9 cellular contexts compared by ENCODE assay signal in genomic region chr5:150142800-150143724, GRCh38. TPM values are rescaled to one million over a fixed set of nuclear protein-coding genes. Genes with fewer than 3 reads are reported as not detected.
DNase-seq lines count a peak whose midpoint lies in the region; ATAC-seq and TF ChIP-seq lines count a peak whose summit lies in the region.
"Had no signal": no experiment of that assay in that cellular context is flagged by ENCODE, and none has a peak within 500 bp of the region (broad histone marks: within the 10 kb centered on the region; RNA-seq: fewer than 3 reads in every experiment).

No MANE protein-coding gene starts in this region.

- peak overlapping the region; percentile 24 for H3K9ac ChIP-seq in mucosa of stomach (ENCODE audit: low read length)
- no peak overlapping the region for H3K9ac ChIP-seq in Karpas-422 (ENCODE audit: low read length)

- no peak overlapping the region for H3K4me3 ChIP-seq in mucosa of stomach (ENCODE audit: low read length)
- H3K4me3 ChIP-seq in Karpas-422 (ENCODE audit: low read length), result no peak overlapping the region

- H3K79me2 ChIP-seq in Karpas-422 (ENCODE audit: low read length), result no peaks in the 10 kb centered on the region

- H3K27ac ChIP-seq in Karpas-422 (ENCODE audit: low read length), result no peak overlapping the region

- H3K4me3 Mint-ChIP-seq in dendritic cell treated with granulocyte-macrophage colony-stimulating factor and Interleukin-4, amounts not matched to agents 40 ng/mL and 50 ng/mL, for 4 days, result peak overlapping the region; percentile 25

- H4K20me1 ChIP-seq in Karpas-422 (ENCODE audit: insufficient read depth, low read depth, low read length), result no peaks in the 10 kb centered on the region

- peaks cover 57% of the 10 kb centered on the region for H3K4me1 Mint-ChIP-seq in dendritic cell treated with granulocyte-macrophage colony-stimulating factor and Interleukin-4, amounts not matched to agents 40 ng/mL and 50 ng/mL, for 4 days (ENCODE audit: low read depth)

- H3K9me3 ChIP-seq in mucosa of stomach (ENCODE audit: control insufficient read depth, low read length) (no peaks in the 10 kb centered on the region), Karpas-422 (ENCODE audit: low read length) (no peaks in the 10 kb centered on the region)

- no peak overlapping the region for H3K4me2 ChIP-seq in Karpas-422 (ENCODE audit: low read depth, low read length, poor library complexity, severe bottlenecking)

- H3K36me3 ChIP-seq in mucosa of stomach (ENCODE audit: control insufficient read depth, insufficient read depth, low read length) (no peaks in the 10 kb centered on the region), Karpas-422 (ENCODE audit: insufficient read depth, low read length) (no peaks in the 10 kb centered on the region)

- H3K27ac Mint-ChIP-seq in dendritic cell treated with granulocyte-macrophage colony-stimulating factor and Interleukin-4, amounts not matched to agents 40 ng/mL and 50 ng/mL, for 4 days, result peak overlapping the region; percentile 77

- no peaks in the 10 kb centered on the region for H3K36me3 Mint-ChIP-seq in dendritic cell treated with granulocyte-macrophage colony-stimulating factor and Interleukin-4, amounts not matched to agents 40 ng/mL and 50 ng/mL, for 4 days (ENCODE audit: low read depth)

- H3K27me3 ChIP-seq in mucosa of stomach (ENCODE audit: control insufficient read depth, insufficient read depth, low read length) (no peaks in the 10 kb centered on the region), Karpas-422 (ENCODE audit: low read length) (no peaks in the 10 kb centered on the region)

- peak; percentile 58 for DNase-seq in ACHN
- peak; percentile 95 for DNase-seq in NCI-H226
- DNase-seq in GM20000 (ENCODE audit: low spot score), result no peak
- no peak for DNase-seq in Karpas-422

- ATAC-seq in GM21576 (IDR thresholded peaks at IDR 0.05; ENCODE audit: unreplicated experiment) (no peak), HG03196 (IDR thresholded peaks at IDR 0.05; ENCODE audit: unreplicated experiment) (no peak)

- no peaks in the 10 kb centered on the region for H3K9me2 ChIP-seq in Karpas-422 (replicated peaks; ENCODE audit: insufficient read depth, low read length)

- TF ChIP-seq CTCF in GM20000 (IDR thresholded peaks at IDR 0.05; ENCODE audit: extremely low read depth, missing control alignments), result no peak

- H3K4me1 ChIP-seq in mucosa of stomach (ENCODE audit: control insufficient read depth, insufficient read depth, low read length) (peaks cover 24% of the 10 kb centered on the region), Karpas-422 (ENCODE audit: low read length) (no peaks in the 10 kb centered on the region)

- intact Hi-C loops in dendritic cell treated with granulocyte-macrophage colony-stimulating factor and Interleukin-4, amounts not matched to agents 40 ng/mL and 50 ng/mL, for 4 days (cut with micrococcal nuclease), result no loop called here

- peaks cover 5% of the 10 kb centered on the region for H3K27me3 Mint-ChIP-seq in dendritic cell treated with granulocyte-macrophage colony-stimulating factor and Interleukin-4, amounts not matched to agents 40 ng/mL and 50 ng/mL, for 4 days

- H3K9me3 Mint-ChIP-seq in dendritic cell treated with granulocyte-macrophage colony-stimulating factor and Interleukin-4, amounts not matched to agents 40 ng/mL and 50 ng/mL, for 4 days, result no peaks in the 10 kb centered on the region

- H2AFZ ChIP-seq in Karpas-422 (ENCODE audit: low read length), result no peak overlapping the region

- in situ Hi-C loops in ACHN (cut with HindIII; ENCODE audit: low pct_ligation_motif_present, low pct_unique_long_range_greater_than_20kb, low sequenced_read_pairs), result no loop called here

RNA-seq across cellular contexts. Expression of gene PDGFRB, which starts 12.6 kb away (rescaled TPM):
- total RNA-seq in Karpas-422 (2014; rRNA removed; shearing (Covaris generic); ENCODE audit: low replicate concordance), result not detected in 2 replicates

RNA-seq across cellular contexts. Expression of gene CDX1, which starts 23.5 kb away (rescaled TPM):
- total RNA-seq in Karpas-422 (2014; rRNA removed; shearing (Covaris generic); ENCODE audit: low replicate concordance), result not detected in 2 replicates
- total RNA-seq: SK-MEL-5 had no signal

RNA-seq across cellular contexts. Expression of gene SLC6A7, which starts 46.8 kb away (rescaled TPM):
- total RNA-seq in Karpas-422 (2014; rRNA removed; shearing (Covaris generic); ENCODE audit: low replicate concordance), result not detected in 2 replicates
- total RNA-seq: SK-MEL-5 had no signal

RNA-seq across cellular contexts. Expression of gene CSF1R, which starts 56.7 kb away (rescaled TPM):
- not detected in 2 replicates for total RNA-seq in Karpas-422 (2014; rRNA removed; shearing (Covaris generic); ENCODE audit: low replicate concordance)
- total RNA-seq: SK-MEL-5 had no signal

Comparison
In these comparisons a context has a peak if more than half of its experiments do, and no peak if none do; other contexts are left out.
1. DNase-seq: peak in ACHN (single experiment) and NCI-H226 (single experiment); none in GM20000 (single experiment) and Karpas-422 (single experiment).